In the genomic region with DNA sequence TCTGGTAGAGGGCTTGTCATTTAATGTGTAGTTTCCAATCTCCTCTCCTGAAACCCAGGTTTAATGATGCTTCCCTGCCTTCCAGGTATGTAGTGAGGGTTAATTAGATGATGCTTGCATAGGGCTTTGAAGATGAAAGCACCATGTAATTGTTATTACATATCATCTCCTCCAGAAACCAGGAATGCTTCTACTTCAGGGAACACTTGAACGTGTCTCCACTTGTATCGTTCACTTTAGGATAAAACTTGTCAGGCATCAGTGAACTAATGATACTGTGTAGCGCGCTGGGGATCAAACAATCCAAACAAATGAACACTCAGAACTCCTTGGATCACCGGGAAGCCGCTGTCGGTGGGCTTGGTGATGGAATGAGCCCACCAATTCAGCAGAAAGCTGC, we compare ENCODE assay signal across 16 cellular contexts.
"Had no signal": no experiment of that assay in that cellular context is flagged by ENCODE, and none has a peak within 500 bp of the region (broad histone marks: within the 10 kb centered on the region; RNA-seq: fewer than 3 reads in every experiment).

No MANE protein-coding gene starts in this region.

- H3K27me3 ChIP-seq: colonic mucosa, heart left ventricle, ovary had no signal

- ATAC-seq: heart left ventricle, left lobe of liver, natural killer cell, right cardiac atrium had no signal

- H3K9me3 ChIP-seq: colonic mucosa, ovary had no signal

- H3K27ac ChIP-seq: colonic mucosa, heart left ventricle, ovary had no signal

- H3K36me3 ChIP-seq: colonic mucosa, heart left ventricle, ovary had no signal

- H3K4me3 ChIP-seq: colonic mucosa, heart left ventricle, ovary had no signal

- FAIRE-seq: small intestine, urothelium cell line had no signal

- DNase-seq: colonic mucosa; dermis blood vessel endothelial cell; foreskin melanocyte; heart left ventricle; hippocampal formation; kidney glomerular epithelial cell; mammary epithelial cell; natural killer cell; nucleus accumbens; ovary; right cardiac atrium; small intestine; stimulated activated CD4-positive, alpha-beta T cell treated with anti-CD3 and anti-CD28 coated beads, Interleukin-12 subunit alpha, Interleukin-12 subunit beta, amount 100 ng/mL, for 4 hours; stimulated activated naive CD4-positive, alpha-beta T cell treated with Interleukin-2 at 50 U/mL for 16 hours had no signal

- H3K4me1 ChIP-seq: colonic mucosa had no signal
